Comparison of ENCODE assay signal across 18 cellular contexts in the genomic region with DNA sequence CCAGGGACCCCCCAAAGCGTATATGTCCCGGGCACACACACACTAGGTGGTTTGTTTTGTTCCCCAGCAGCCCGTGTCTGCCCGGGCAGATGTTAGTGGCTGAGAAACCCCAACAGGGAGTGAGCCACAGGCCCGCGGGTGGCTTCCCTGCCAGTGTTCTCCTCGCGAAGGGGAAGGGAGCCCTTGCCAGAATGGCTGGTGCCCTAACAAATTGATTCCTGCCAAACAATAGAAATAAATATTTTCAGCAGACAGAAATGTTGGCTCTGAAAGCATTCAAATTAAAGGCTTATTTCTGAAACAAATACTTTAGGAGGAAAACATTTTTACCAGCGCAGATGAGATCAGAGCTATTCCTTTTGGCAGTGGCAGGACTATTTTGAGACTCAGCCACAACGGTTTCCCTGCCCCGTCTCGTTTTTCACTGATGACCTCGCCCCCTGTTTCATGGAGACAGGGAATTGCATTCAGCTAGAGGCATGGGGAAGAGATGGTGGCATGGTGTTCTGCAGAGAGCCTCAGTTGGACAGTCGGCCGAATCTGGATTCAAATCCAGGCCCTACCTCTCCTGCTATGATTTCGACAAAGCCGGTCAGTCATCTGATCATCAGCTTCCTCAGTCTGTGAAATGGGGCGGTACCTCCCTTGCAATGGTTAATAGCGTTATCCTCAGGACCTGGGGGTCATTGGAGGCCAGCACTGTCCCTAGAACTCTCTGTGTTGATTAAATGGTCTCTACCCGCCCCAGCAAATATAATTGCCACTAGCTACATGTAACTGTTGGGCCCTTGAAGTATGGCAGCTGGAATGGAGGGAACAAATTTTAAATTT.
DNase-seq lines count a peak whose midpoint lies in the region; ATAC-seq and TF ChIP-seq lines count a peak whose summit lies in the region.
"Had no signal": no experiment of that assay in that cellular context is flagged by ENCODE, and none has a peak within 500 bp of the region (broad histone marks: within the 10 kb centered on the region; RNA-seq: fewer than 3 reads in every experiment).

No MANE protein-coding gene starts in this region.

- intact Hi-C loops in sigmoid colon (cut with DNase I), result no loop called here

- TF ChIP-seq EP300 in gastroesophageal sphincter (IDR thresholded peaks at IDR 0.05), result no peak
- no peak for TF ChIP-seq EP300 in sigmoid colon (IDR thresholded peaks at IDR 0.05)

- H3K27ac Mint-ChIP-seq in activated T-helper 17 cell treated with anti-CD3 and anti-CD28 coated beads, Interleukin-2, amount 50 U/mL, for 72 hours, result peak overlapping the region; percentile 37
- H3K27ac Mint-ChIP-seq in activated naive CD4-positive, alpha-beta T cell treated with anti-CD3 and anti-CD28 coated beads, Interleukin-2, amount 50 U/mL, for 72 hours, result no peak overlapping the region
- H3K27ac Mint-ChIP-seq: activated naive CD8-positive, alpha-beta T cell treated with anti-CD3 and anti-CD28 coated beads for 36 hours had no signal

- no peak for ATAC-seq in DND-41 (ENCODE audit: insufficient read depth, low read depth)
- no peak for ATAC-seq in activated T-helper 17 cell treated with anti-CD3 and anti-CD28 coated beads, Interleukin-2, amount 50 U/mL, for 72 hours (replicated peaks)
- no peak for ATAC-seq in gastroesophageal sphincter
- no peak for ATAC-seq in activated naive CD4-positive, alpha-beta T cell treated with anti-CD3 and anti-CD28 coated beads, Interleukin-2, amount 50 U/mL, for 72 hours
- ATAC-seq: activated CD4-positive, CD25-positive, alpha-beta regulatory T cell treated with anti-CD3 and anti-CD28 coated beads, Interleukin-2, amount 50 U/mL, for 24 hours; upper lobe of right lung had no signal

- H3K27ac ChIP-seq in DND-41 (ENCODE audit: low read length) (0 out of 2 replicates have a peak overlapping the region, but pooled peaks have one; percentile 25), gastroesophageal sphincter (peak overlapping the region in 3 of 4 donors; percentile 59 to 80 (median 67)), sigmoid colon (peak overlapping the region in 3 of 4 donors; percentile 80 to 84 (median 81))
- H3K27ac ChIP-seq: PC-9, upper lobe of right lung had no signal

- DNase-seq in DND-41 (no peak), sigmoid colon (no peak), NCI-H1105 treated with DMSO at 0.1 percent for 48 hours (lab: John Stamatoyannopoulos, UW) (no peak), NCI-H1930 (lab: John Stamatoyannopoulos, UW) (no peak), SK-N-DZ (ENCODE audit: low spot score) (no peak)
- DNase-seq in activated naive CD4-positive, alpha-beta T cell treated with anti-CD3 and anti-CD28 coated beads, Interleukin-2, amount 50 U/mL, for 72 hours (ENCODE audit: low spot score in 2 of 2), result no peak
- DNase-seq: activated naive CD8-positive, alpha-beta T cell treated with anti-CD3 and anti-CD28 coated beads for 36 hours; CD4-positive, CD25-positive, alpha-beta regulatory T cell; cerebellar nuclear complex; mesendoderm; NCI-H1092 treated with DMSO at 0.1 percent for 48 hours; NCI-H345; ovary; PC-9; upper lobe of right lung had no signal

- 20 to 36% methylated on average over 9 to 13 of the region's 20 CpGs for WGBS in gastroesophageal sphincter (ENCODE audit: low coverage in 1 of 2), 2 donors
- WGBS in sigmoid colon, 2 donors, result 83 to 91% methylated on average over 20 of the region's 20 CpGs

- H3K27me3 Mint-ChIP-seq in activated T-helper 17 cell treated with anti-CD3 and anti-CD28 coated beads, Interleukin-2, amount 50 U/mL, for 72 hours, result no peaks in the 10 kb centered on the region
- H3K27me3 Mint-ChIP-seq: activated naive CD8-positive, alpha-beta T cell treated with anti-CD3 and anti-CD28 coated beads for 36 hours; CD4-positive, CD25-positive, alpha-beta regulatory T cell had no signal

- TF ChIP-seq CTCF in DND-41 (IDR thresholded peaks at IDR 0.05; ENCODE audit: borderline replicate concordance, extremely low read depth, low read length, poor library complexity, severe bottlenecking) (no peak), gastroesophageal sphincter (IDR thresholded peaks at IDR 0.05) (no peak), sigmoid colon (IDR thresholded peaks at IDR 0.05) (no peak)

- H3K4me3 ChIP-seq in DND-41 (ENCODE audit: low read depth in 1 of 2, low read length in 2 of 2) (no peak overlapping the region), gastroesophageal sphincter (no peak overlapping the region), sigmoid colon (no peak overlapping the region)
- H3K4me3 ChIP-seq: ovary, PC-9, upper lobe of right lung had no signal

- no peak overlapping the region for H3K4me3 Mint-ChIP-seq in activated T-helper 17 cell treated with anti-CD3 and anti-CD28 coated beads, Interleukin-2, amount 50 U/mL, for 72 hours
- H3K4me3 Mint-ChIP-seq: activated naive CD8-positive, alpha-beta T cell treated with anti-CD3 and anti-CD28 coated beads for 36 hours; CD4-positive, CD25-positive, alpha-beta regulatory T cell had no signal

- H3K36me3 Mint-ChIP-seq in activated T-helper 17 cell treated with anti-CD3 and anti-CD28 coated beads, Interleukin-2, amount 50 U/mL, for 72 hours (ENCODE audit: low read depth), result no peaks in the 10 kb centered on the region
- H3K36me3 Mint-ChIP-seq in activated naive CD4-positive, alpha-beta T cell treated with anti-CD3 and anti-CD28 coated beads, Interleukin-2, amount 50 U/mL, for 72 hours, result no peaks in the 10 kb centered on the region
- H3K36me3 Mint-ChIP-seq: activated naive CD8-positive, alpha-beta T cell treated with anti-CD3 and anti-CD28 coated beads for 36 hours had no signal

- no peaks in the 10 kb centered on the region for H3K9me3 ChIP-seq in DND-41 (ENCODE audit: insufficient read depth, low read length, severe bottlenecking)
- H3K9me3 ChIP-seq in gastroesophageal sphincter, result no peaks in the 10 kb centered on the region
- H3K9me3 ChIP-seq in sigmoid colon, result no peaks in the 10 kb centered on the region
- H3K9me3 ChIP-seq: ovary, upper lobe of right lung had no signal

- no peaks in the 10 kb centered on the region; the same call in 1 of the 2 replicates for H3K4me1 ChIP-seq in DND-41 (ENCODE audit: insufficient read depth, low read length)
- peaks cover 0 to 54% (median 11%) of the 10 kb centered on the region in 3 donors for H3K4me1 ChIP-seq in gastroesophageal sphincter
- H3K4me1 ChIP-seq in sigmoid colon, result peaks cover 0 to 65% (median 53%) of the 10 kb centered on the region in 4 donors
- H3K4me1 ChIP-seq: upper lobe of right lung had no signal

- H3K9ac ChIP-seq in DND-41 (ENCODE audit: low read depth, low read length), result no peak overlapping the region

- H3K79me2 ChIP-seq in DND-41 (ENCODE audit: insufficient read depth, low read length), result peaks cover 98% of the 10 kb centered on the region

- H2AFZ ChIP-seq in DND-41 (ENCODE audit: low read depth, low read length), result no peak overlapping the region
- H2AFZ ChIP-seq: PC-9 had no signal

- no peaks in the 10 kb centered on the region for H3K4me1 Mint-ChIP-seq in activated T-helper 17 cell treated with anti-CD3 and anti-CD28 coated beads, Interleukin-2, amount 50 U/mL, for 72 hours

- H3K9me3 Mint-ChIP-seq in activated T-helper 17 cell treated with anti-CD3 and anti-CD28 coated beads, Interleukin-2, amount 50 U/mL, for 72 hours, result no peaks in the 10 kb centered on the region
- no peaks in the 10 kb centered on the region for H3K9me3 Mint-ChIP-seq in activated naive CD4-positive, alpha-beta T cell treated with anti-CD3 and anti-CD28 coated beads, Interleukin-2, amount 50 U/mL, for 72 hours
- H3K9me3 Mint-ChIP-seq: activated naive CD8-positive, alpha-beta T cell treated with anti-CD3 and anti-CD28 coated beads for 36 hours; CD4-positive, CD25-positive, alpha-beta regulatory T cell had no signal

- peaks cover 82% of the 10 kb centered on the region for H4K20me1 ChIP-seq in DND-41 (ENCODE audit: insufficient read depth, low read length)

- TF ChIP-seq POLR2A in gastroesophageal sphincter (IDR thresholded peaks at IDR 0.05), result no peak
- TF ChIP-seq POLR2A in sigmoid colon (IDR thresholded peaks at IDR 0.05), result no peak

- no peaks in the 10 kb centered on the region for H3K27me3 ChIP-seq in DND-41 (ENCODE audit: insufficient read depth, low read length, poor library complexity)
- no peaks in the 10 kb centered on the region for H3K27me3 ChIP-seq in gastroesophageal sphincter
- no peaks in the 10 kb centered on the region for H3K27me3 ChIP-seq in sigmoid colon
- H3K27me3 ChIP-seq: ovary, upper lobe of right lung had no signal

- peaks cover 6% of the 10 kb centered on the region for H3K36me3 ChIP-seq in DND-41 (ENCODE audit: insufficient read depth, low read length)
- H3K36me3 ChIP-seq in gastroesophageal sphincter, result no peaks in the 10 kb centered on the region
- H3K36me3 ChIP-seq in sigmoid colon, result no peaks in the 10 kb centered on the region
- H3K36me3 ChIP-seq: ovary, upper lobe of right lung had no signal

- H3K4me2 ChIP-seq in DND-41 (ENCODE audit: insufficient read depth, low read length), result no peak overlapping the region
- H3K4me2 ChIP-seq: PC-9 had no signal

Comparison
In these comparisons a context has a peak if more than half of its experiments do, and no peak if none do; other contexts are left out.
1. H3K27ac ChIP-seq: peak in every context shown above with its lines; median percentile 81 in sigmoid colon; 67 in gastroesophageal sphincter; 25 in DND-41.